ENCODE assay signal across 13 cellular contexts in the genomic region with DNA sequence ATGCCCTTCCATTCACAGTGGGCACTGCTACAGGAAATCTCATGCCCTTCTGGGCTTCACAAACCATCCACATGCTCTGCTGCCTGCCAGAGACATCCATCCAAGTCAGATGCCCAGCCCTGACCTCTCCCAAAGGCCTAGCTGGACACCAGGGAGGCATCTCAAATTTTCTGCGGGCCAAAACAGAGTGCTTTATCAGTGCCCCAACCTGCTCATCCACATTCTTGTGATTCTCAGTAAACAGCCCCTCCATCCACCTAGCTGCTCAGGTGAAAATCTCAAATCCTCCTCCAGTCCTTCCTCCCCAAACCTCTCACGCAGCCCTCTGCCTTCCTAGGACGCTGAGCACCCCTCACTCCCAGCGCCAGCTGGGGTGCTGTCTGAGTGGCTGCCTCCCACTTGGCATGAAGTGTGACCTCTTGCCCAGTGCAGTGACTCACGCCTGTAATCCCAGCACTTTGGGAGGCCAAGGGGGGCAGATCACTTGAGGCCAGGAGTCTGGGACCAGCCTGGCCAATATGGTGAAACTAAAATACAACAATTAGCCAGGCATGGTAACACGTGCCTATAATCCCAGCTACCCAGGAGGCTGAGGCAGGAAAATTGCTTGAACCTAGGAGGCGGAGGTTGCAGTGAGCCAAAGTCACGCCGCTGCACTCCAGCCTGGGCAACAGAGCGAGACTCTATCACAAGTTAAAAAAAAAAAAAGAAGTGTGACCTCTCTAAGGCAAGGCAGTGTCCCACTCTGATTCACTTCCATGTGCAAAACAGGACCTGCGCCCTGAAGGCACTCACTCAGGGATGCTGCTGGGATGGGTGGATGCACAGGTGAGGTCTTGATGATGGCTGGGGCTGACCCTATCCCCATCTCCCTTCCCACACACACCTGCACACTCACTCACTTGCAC. TPM values are rescaled to one million over a fixed set of nuclear protein-coding genes. Genes with fewer than 3 reads are reported as not detected.
A peak's percentile ranks its signal among the peaks of the same experiment; 100 is the strongest.
DNase-seq lines count a peak whose midpoint lies in the region; ATAC-seq and TF ChIP-seq lines count a peak whose summit lies in the region.
"Had no signal": no experiment of that assay in that cellular context is flagged by ENCODE, and none has a peak within 500 bp of the region (broad histone marks: within the 10 kb centered on the region; RNA-seq: fewer than 3 reads in every experiment).

No MANE protein-coding gene starts in this region.

- no peak for TF ChIP-seq CTCF in endothelial cell (IDR thresholded peaks at IDR 0.05; ENCODE audit: unreplicated experiment)
- no peak for TF ChIP-seq CTCF in osteoblast (IDR thresholded peaks at IDR 0.05; ENCODE audit: extremely low read depth, low read depth, low read length)
- no peak for TF ChIP-seq CTCF in mucosa of descending colon (IDR thresholded peaks at IDR 0.05)

- intact Hi-C loops in mucosa of descending colon (cut with DNase I, micrococcal nuclease): no loop called here

- peak; percentile 50 for DNase-seq in DMS53 (lab: John Stamatoyannopoulos, UW)
- DNase-seq in DMS53 treated with DMSO at 0.1 percent for 48 hours (lab: John Stamatoyannopoulos, UW; ENCODE audit: unreplicated experiment): no peak
- DNase-seq in LHCN-M2 (ENCODE audit: low read depth): peak; percentile 58
- no peak for DNase-seq in endothelial cell (ENCODE audit: low spot score)
- DNase-seq in osteoblast (ENCODE audit: insufficient read length, low spot score, missing footprints): peak; percentile 79
- DNase-seq in mucosa of descending colon: no peak
- DNase-seq in cortex of kidney (lab: John Stamatoyannopoulos, UW): no peak
- DNase-seq: NCI-H82, T-helper 9 cell, upper lobe of left lung had no signal

- peaks cover 8% of the 10 kb centered on the region for H4K20me1 ChIP-seq in osteoblast (ENCODE audit: insufficient read depth, low read length)

- no peaks in the 10 kb centered on the region for H3K9me3 Mint-ChIP-seq in endothelial cell (ENCODE audit: unreplicated experiment)

- peaks cover 8% of the 10 kb centered on the region for H3K4me1 Mint-ChIP-seq in endothelial cell (ENCODE audit: unreplicated experiment)

- H3K4me2 ChIP-seq in osteoblast (ENCODE audit: insufficient read depth, low read length): no peak overlapping the region

- peaks cover 12% of the 10 kb centered on the region for H3K27me3 Mint-ChIP-seq in endothelial cell (ENCODE audit: unreplicated experiment)

- H3K79me2 ChIP-seq in osteoblast (ENCODE audit: insufficient read depth, low read length): peaks cover 35% of the 10 kb centered on the region

- H3K4me1 ChIP-seq in osteoblast (ENCODE audit: insufficient read depth, low read length) (peaks cover 23% of the 10 kb centered on the region), mucosa of descending colon (ENCODE audit: low read depth) (no peaks in the 10 kb centered on the region)

- no peak overlapping the region for H3K4me3 ChIP-seq in osteoblast (ENCODE audit: insufficient read depth, low read length)
- H3K4me3 ChIP-seq in mucosa of descending colon: no peak overlapping the region
- H3K4me3 ChIP-seq: K562, upper lobe of left lung had no signal

- no peak for ATAC-seq in mucosa of descending colon
- ATAC-seq in esophagus mucosa: no peak
- ATAC-seq: K562 had no signal

- H3K36me3 ChIP-seq in osteoblast (ENCODE audit: insufficient read depth, low read length): no peaks in the 10 kb centered on the region
- H3K36me3 ChIP-seq in mucosa of descending colon (ENCODE audit: low read depth): no peaks in the 10 kb centered on the region
- H3K36me3 ChIP-seq: upper lobe of left lung had no signal

- no peaks in the 10 kb centered on the region for H3K27me3 ChIP-seq in osteoblast (ENCODE audit: insufficient read depth, low read length)

- peak overlapping the region; percentile 22 for H2AFZ ChIP-seq in osteoblast (ENCODE audit: low read length)

- peaks cover 4% of the 10 kb centered on the region for H3K36me3 Mint-ChIP-seq in endothelial cell (ENCODE audit: low read depth, unreplicated experiment)

- peak overlapping the region; percentile 40 for H3K4me3 Mint-ChIP-seq in endothelial cell (ENCODE audit: unreplicated experiment)

- H3K9me3 ChIP-seq in osteoblast (ENCODE audit: low read depth, low read length) (no peaks in the 10 kb centered on the region), mucosa of descending colon (no peaks in the 10 kb centered on the region)
- H3K9me3 ChIP-seq: upper lobe of left lung had no signal

- H3K27ac Mint-ChIP-seq in endothelial cell (ENCODE audit: unreplicated experiment): peak overlapping the region; percentile 8

- H3K27ac ChIP-seq in osteoblast (ENCODE audit: low read depth, low read length): peak overlapping the region; percentile 58
- H3K27ac ChIP-seq: 22Rv1, upper lobe of left lung had no signal

RNA-seq across cellular contexts. Expression of a gene that starts 1.7 kb away (rescaled TPM):
- total RNA-seq in LHCN-M2 (2014; rRNA removed) (22.6 and 23.9 TPM in 2 replicates), endothelial cell (ENCODE audit: unreplicated experiment) (27.8 TPM), osteoblast (101 and 106 TPM in 2 replicates), mucosa of descending colon (10 to 100 TPM; 31.4 to 59.1 (median 37.1) TPM), esophagus mucosa (5.5 TPM)
- polyA plus RNA-seq in LHCN-M2 (2012): 25.0 TPM

Comparison
In these comparisons a context has a peak if more than half of its experiments do, and no peak if none do; other contexts are left out.
1. DNase-seq: peak in DMS53 (single experiment), LHCN-M2 (single experiment) and osteoblast (single experiment); none in DMS53 treated with DMSO at 0.1 percent for 48 hours (single experiment), endothelial cell (single experiment), mucosa of descending colon (0 of 3) and cortex of kidney (single experiment).